Comparison of ENCODE assay signal across 25 cellular contexts in genomic region chr5:71623221-71623794, GRCh38. TPM values are rescaled to one million over a fixed set of nuclear protein-coding genes. Genes with fewer than 3 reads are reported as not detected.
DNase-seq lines count a peak whose midpoint lies in the region; ATAC-seq, FAIRE-seq and TF ChIP-seq lines count a peak whose summit lies in the region.
"Had no signal": no experiment of that assay in that cellular context is flagged by ENCODE, and none has a peak within 500 bp of the region (broad histone marks: within the 10 kb centered on the region; RNA-seq: fewer than 3 reads in every experiment).

No MANE protein-coding gene starts in this region.

- H3K4me1 ChIP-seq in small intestine (ENCODE audit: control insufficient read depth in 2 of 2, insufficient read depth in 1 of 2, low read depth in 1 of 2, low read length in 1 of 2) (no peaks in the 10 kb centered on the region), aorta (ENCODE audit: control insufficient read depth in 1 of 2, insufficient read depth in 2 of 2, low read length in 2 of 2) (no peaks in the 10 kb centered on the region)
- H3K4me1 ChIP-seq: A549 had no signal

- no peak overlapping the region for H3K4me3 Mint-ChIP-seq in activated CD8-positive, alpha-beta T cell treated with anti-CD3 and anti-CD28 coated beads for 36 hours
- H3K4me3 Mint-ChIP-seq in activated CD8-positive, alpha-beta T cell treated with anti-CD3 and anti-CD28 coated beads, Interleukin-2, amount 10 ng/mL, durations not matched to agents 7 days and 5 days, result no peak overlapping the region
- H3K4me3 Mint-ChIP-seq in immature natural killer cell, result peak overlapping the region in 1 of 5 donors; percentile 51
- H3K4me3 Mint-ChIP-seq: CD4-positive, CD25-positive, alpha-beta regulatory T cell had no signal

- no peaks in the 10 kb centered on the region for H3K27me3 Mint-ChIP-seq in activated CD8-positive, alpha-beta T cell treated with anti-CD3 and anti-CD28 coated beads for 36 hours
- H3K27me3 Mint-ChIP-seq in activated CD8-positive, alpha-beta T cell treated with anti-CD3 and anti-CD28 coated beads, Interleukin-2, amount 10 ng/mL, durations not matched to agents 7 days and 5 days (ENCODE audit: low read depth), result no peaks in the 10 kb centered on the region
- peaks cover 0 to 1% (median 0%) of the 10 kb centered on the region in 3 donors for H3K27me3 Mint-ChIP-seq in immature natural killer cell (ENCODE audit: low read depth in 3 of 3)
- H3K27me3 Mint-ChIP-seq: CD4-positive, CD25-positive, alpha-beta regulatory T cell had no signal

- peaks cover 50% of the 10 kb centered on the region for H3K36me3 Mint-ChIP-seq in activated CD8-positive, alpha-beta T cell treated with anti-CD3 and anti-CD28 coated beads for 36 hours (ENCODE audit: low read depth)
- H3K36me3 Mint-ChIP-seq in activated CD8-positive, alpha-beta T cell treated with anti-CD3 and anti-CD28 coated beads, Interleukin-2, amount 10 ng/mL, durations not matched to agents 7 days and 5 days (ENCODE audit: low read depth), result peaks cover 52% of the 10 kb centered on the region
- peaks cover 13 to 34% (median 16%) of the 10 kb centered on the region in 3 donors for H3K36me3 Mint-ChIP-seq in immature natural killer cell

- intact Hi-C loops in activated CD8-positive, alpha-beta T cell treated with anti-CD3 and anti-CD28 coated beads for 36 hours (cut with micrococcal nuclease), result no loop called here
- intact Hi-C loops in aorta (cut with DNase I), result no loop called here

- H3K4me3 ChIP-seq in small intestine (ENCODE audit: low read depth in 1 of 2, low read length in 2 of 2) (no peak overlapping the region), aorta (ENCODE audit: low read length in 2 of 2) (no peak overlapping the region)
- H3K4me3 ChIP-seq: A549, GM12878, GM23248 had no signal

- POLR2A ChIA-PET in activated CD8-positive, alpha-beta T cell treated with anti-CD3 and anti-CD28 coated beads for 36 hours (lab: Charles Lee), result no interaction called here
- POLR2A ChIA-PET in activated CD8-positive, alpha-beta T cell treated with anti-CD3 and anti-CD28 coated beads, Interleukin-2, amount 10 ng/mL, durations not matched to agents 7 days and 5 days (lab: Charles Lee), result no interaction called here

- no peak for FAIRE-seq in small intestine (lab: Jason Lieb, UNC)
- FAIRE-seq: A549, GM12878 had no signal

- ATAC-seq in activated CD8-positive, alpha-beta T cell treated with anti-CD3 and anti-CD28 coated beads for 36 hours, result peak; percentile 20
- no peak for ATAC-seq in activated CD8-positive, alpha-beta T cell treated with anti-CD3 and anti-CD28 coated beads, Interleukin-2, amount 10 ng/mL, durations not matched to agents 7 days and 5 days
- ATAC-seq in HG02981 (IDR thresholded peaks at IDR 0.05; ENCODE audit: unreplicated experiment) (no peak), aorta (ENCODE audit: low FRiP score) (no peak)
- ATAC-seq: A549, GM12878, Panc1 had no signal

- peaks cover 0 to 2% of the 10 kb centered on the region in 2 donors for H3K36me3 ChIP-seq in small intestine (ENCODE audit: control insufficient read depth in 2 of 2, insufficient read depth in 2 of 2, low read length in 2 of 2)
- H3K36me3 ChIP-seq in aorta (ENCODE audit: control insufficient read depth in 1 of 2, insufficient read depth in 2 of 2, low read length in 1 of 2), result peaks cover 0 to 2% of the 10 kb centered on the region in 2 donors

- no peak for DNase-seq in activated CD8-positive, alpha-beta T cell treated with anti-CD3 and anti-CD28 coated beads for 36 hours
- DNase-seq in activated CD8-positive, alpha-beta T cell treated with anti-CD3 and anti-CD28 coated beads, Interleukin-2, amount 10 ng/mL, durations not matched to agents 7 days and 5 days, result no peak
- DNase-seq in A172 (ENCODE audit: low spot score) (peak; percentile 7), immature natural killer cell (peak; percentile 4 to 20 (median 7)), pons (ENCODE audit: low spot score) (peak; percentile 22), small intestine (no peak), aorta (no peak)
- DNase-seq: CD4-positive, CD25-positive, alpha-beta regulatory T cell; COR-L47; DMS 273 treated with DMSO at 0.1 percent for 48 hours; DND-41; GM23248; HCEC 1CT; IMR-90; MV-4-11; NCI-H1105 treated with DMSO at 0.1 percent for 48 hours; NCI-H2029 treated with DMSO at 0.1 percent for 48 hours; NCI-H226; NCI-H510A treated with DMSO at 0.1 percent for 48 hours; NCI-H748 treated with DMSO at 0.1 percent for 48 hours had no signal

- H3K27me3 ChIP-seq in small intestine (ENCODE audit: control insufficient read depth in 2 of 2, insufficient read depth in 2 of 2, low read length in 2 of 2) (no peaks in the 10 kb centered on the region), aorta (ENCODE audit: control insufficient read depth in 1 of 2, insufficient read depth in 2 of 2, low read length in 1 of 2) (no peaks in the 10 kb centered on the region)

- H3K27ac ChIP-seq in small intestine (ENCODE audit: low read depth in 1 of 2, low read length in 1 of 2) (no peak overlapping the region), aorta (ENCODE audit: low read depth in 1 of 2, low read length in 2 of 2) (no peak overlapping the region)
- H3K27ac ChIP-seq: A549, GM23248, KMS-11 had no signal

- H3K27ac Mint-ChIP-seq in activated CD8-positive, alpha-beta T cell treated with anti-CD3 and anti-CD28 coated beads for 36 hours, result no peak overlapping the region
- no peak overlapping the region for H3K27ac Mint-ChIP-seq in activated CD8-positive, alpha-beta T cell treated with anti-CD3 and anti-CD28 coated beads, Interleukin-2, amount 10 ng/mL, durations not matched to agents 7 days and 5 days
- H3K27ac Mint-ChIP-seq in immature natural killer cell, result peak overlapping the region in 5 of 6 donors; percentile 1 to 87 (median 46)

- CTCF ChIA-PET in activated CD8-positive, alpha-beta T cell treated with anti-CD3 and anti-CD28 coated beads for 36 hours (lab: Charles Lee), result no interaction called here
- CTCF ChIA-PET in activated CD8-positive, alpha-beta T cell treated with anti-CD3 and anti-CD28 coated beads, Interleukin-2, amount 10 ng/mL, durations not matched to agents 7 days and 5 days (lab: Charles Lee), result interaction anchor here (0.8 kb wide), 1 partner anchor 23 kb away, joined by 4 read pairs; no protein-coding TSS in a partner anchor

- H3K9me3 Mint-ChIP-seq in activated CD8-positive, alpha-beta T cell treated with anti-CD3 and anti-CD28 coated beads for 36 hours, result no peaks in the 10 kb centered on the region
- H3K9me3 Mint-ChIP-seq in activated CD8-positive, alpha-beta T cell treated with anti-CD3 and anti-CD28 coated beads, Interleukin-2, amount 10 ng/mL, durations not matched to agents 7 days and 5 days (ENCODE audit: insufficient read depth), result no peaks in the 10 kb centered on the region
- no peaks in the 10 kb centered on the region for H3K9me3 Mint-ChIP-seq in immature natural killer cell

- no peak for TF ChIP-seq CTCF in activated CD8-positive, alpha-beta T cell treated with anti-CD3 and anti-CD28 coated beads for 36 hours (IDR thresholded peaks at IDR 0.05)

- H3K9me3 ChIP-seq in small intestine (ENCODE audit: control insufficient read depth, low read depth), result no peaks in the 10 kb centered on the region
- H3K9me3 ChIP-seq in aorta (ENCODE audit: control insufficient read depth, low read length), result no peaks in the 10 kb centered on the region
- H3K9me3 ChIP-seq: A549 had no signal

- WGBS in small intestine, 3 donors, result 95 to 98% (median 97%) methylated on average over 10 of the region's 10 CpGs
- 55 to 79% methylated on average over 10 of the region's 10 CpGs for WGBS in aorta, 2 donors

- peaks cover 22% of the 10 kb centered on the region for H3K4me1 Mint-ChIP-seq in activated CD8-positive, alpha-beta T cell treated with anti-CD3 and anti-CD28 coated beads for 36 hours (ENCODE audit: low read depth)
- H3K4me1 Mint-ChIP-seq in activated CD8-positive, alpha-beta T cell treated with anti-CD3 and anti-CD28 coated beads, Interleukin-2, amount 10 ng/mL, durations not matched to agents 7 days and 5 days (ENCODE audit: low read depth), result peaks cover 8% of the 10 kb centered on the region
- H3K4me1 Mint-ChIP-seq in immature natural killer cell, result peaks cover 20 to 40% of the 10 kb centered on the region in 2 donors

RNA-seq across cellular contexts. Expression of gene MCCC2, which starts 36.2 kb away (rescaled TPM):
- 10 to 100 TPM; 60.0 to 60.4 TPM for total RNA-seq in activated CD8-positive, alpha-beta T cell treated with anti-CD3 and anti-CD28 coated beads for 36 hours
- total RNA-seq in activated CD8-positive, alpha-beta T cell treated with anti-CD3 and anti-CD28 coated beads, Interleukin-2, amount 10 ng/mL, durations not matched to agents 7 days and 5 days, result 10 to 100 TPM; 41.2 to 41.9 TPM
- 66.1 and 70.8 TPM in 2 replicates for total RNA-seq in A172 (2014; rRNA removed; shearing (Covaris generic))
- polyA plus RNA-seq in immature natural killer cell, result 10 to 100 TPM; 19.8 to 29.5 (median 25.1) TPM
- polyA plus RNA-seq in small intestine, result 10 to 100 TPM; 24.9 to 44.9 (median 35.8) TPM
- 10 to 100 TPM; 26.9 to 27.4 TPM for total RNA-seq in aorta
- polyA plus RNA-seq in aorta, result 10 to 100 TPM; 17.4 to 23.8 TPM

Comparison
In these comparisons a context has a peak if more than half of its experiments do, and no peak if none do; other contexts are left out.
1. DNase-seq: peak in A172 (single experiment), immature natural killer cell (3 of 3) and pons (single experiment); none in activated CD8-positive, alpha-beta T cell treated with anti-CD3 and anti-CD28 coated beads for 36 hours (single experiment), activated CD8-positive, alpha-beta T cell treated with anti-CD3 and anti-CD28 coated beads, Interleukin-2, amount 10 ng/mL, durations not matched to agents 7 days and 5 days (single experiment), small intestine (single experiment) and aorta (0 of 2).
2. H3K27ac Mint-ChIP-seq: peak in immature natural killer cell (5 of 6); none in activated CD8-positive, alpha-beta T cell treated with anti-CD3 and anti-CD28 coated beads for 36 hours (single experiment) and activated CD8-positive, alpha-beta T cell treated with anti-CD3 and anti-CD28 coated beads, Interleukin-2, amount 10 ng/mL, durations not matched to agents 7 days and 5 days (single experiment).